In the genomic region with DNA sequence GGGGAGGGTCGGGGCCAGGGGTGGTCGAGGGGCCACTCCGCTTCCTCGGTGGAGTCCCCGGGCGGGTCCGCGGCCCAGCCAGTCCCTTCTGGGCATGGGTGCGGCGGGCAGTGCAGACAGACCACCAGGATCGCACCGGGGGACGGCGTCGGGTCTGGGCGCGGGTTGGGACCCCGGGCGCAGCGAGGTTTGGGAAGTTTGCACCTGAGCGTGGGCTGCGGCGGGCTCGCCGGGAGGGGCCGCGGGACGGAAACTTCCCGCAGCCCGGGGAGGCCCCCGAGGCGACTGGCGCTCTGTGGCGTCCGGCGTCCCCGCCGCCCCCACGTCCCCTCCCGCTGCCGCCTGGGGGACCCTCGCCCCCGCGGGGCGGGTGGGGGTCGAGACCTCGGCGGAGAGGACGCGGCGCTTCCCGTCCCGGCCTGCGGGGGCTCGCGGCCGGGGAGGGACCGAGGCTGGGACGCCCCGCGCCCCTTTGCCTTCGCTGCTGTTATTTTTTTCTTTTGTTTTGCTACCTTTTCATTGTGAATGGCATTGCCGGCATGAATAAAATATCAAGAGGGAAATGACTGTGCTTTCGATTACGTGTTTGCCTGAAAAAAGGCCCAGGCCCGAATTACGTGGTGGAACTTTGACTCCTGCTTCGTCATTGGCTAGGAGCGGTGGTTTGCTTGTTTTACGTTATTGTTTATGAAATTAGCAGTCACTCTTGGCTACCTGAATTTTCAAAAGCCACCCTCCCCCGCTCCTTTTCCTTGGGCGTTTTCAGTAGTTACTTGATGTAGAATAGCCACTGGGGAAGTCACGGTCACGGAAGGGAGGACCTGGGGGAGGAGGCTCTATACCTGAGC, we compare ENCODE assay signal across 1 cellular context.
TF ChIP-seq lines count a peak whose summit lies in the region.

No MANE protein-coding gene starts in this region.

TF ChIP-seq in GM23338, 12 proteins besides CTCF, POLR2A, EP300 and RAD21 (continued from another document):
- TF ChIP-seq ZNF462 (CRISPR knock-in tag; IDR thresholded peaks at IDR 0.05) (no peak), POLR2AphosphoS5 (IDR thresholded peaks at IDR 0.05; ENCODE audit: low read depth) (no peak)
